In genomic region chr3:162368377-162368776, GRCh38 we compare ENCODE assay signal across 1 cellular context.
TF ChIP-seq lines count a peak whose summit lies in the region.

No MANE protein-coding gene starts in this region.

TF ChIP-seq in GM23338, 12 proteins besides CTCF, POLR2A, EP300 and RAD21 (continued from another document):
- TF ChIP-seq ETS1 (IDR thresholded peaks at IDR 0.05), result no peak
- TF ChIP-seq REST (IDR thresholded peaks at IDR 0.05; ENCODE audit: unreplicated experiment), result no peak
- no peak for TF ChIP-seq POLR2AphosphoS5 (IDR thresholded peaks at IDR 0.05; ENCODE audit: low read depth)
- no peak for TF ChIP-seq ZNF331 (CRISPR knock-in tag; IDR thresholded peaks at IDR 0.05; ENCODE audit: low read depth)
- no peak for TF ChIP-seq EZH2phosphoT487 (IDR thresholded peaks at IDR 0.05; ENCODE audit: unreplicated experiment)
- TF ChIP-seq EZH2 (IDR thresholded peaks at IDR 0.05; ENCODE audit: low read depth, unreplicated experiment), result no peak
- no peak for TF ChIP-seq STAT1 (IDR thresholded peaks at IDR 0.05; ENCODE audit: unreplicated experiment)
